ENCODE assay signal across 8 cellular contexts in genomic region chr13:27043013-27043412, GRCh38.
A peak's percentile ranks its signal among the peaks of the same experiment; 100 is the strongest.
DNase-seq lines count a peak whose midpoint lies in the region; ATAC-seq and TF ChIP-seq lines count a peak whose summit lies in the region.

No MANE protein-coding gene starts in this region.

- no peak overlapping the region for H2BK15ac ChIP-seq in mesendoderm (replicated peaks; ENCODE audit: low read depth)

- H4K5ac ChIP-seq in mesendoderm (ENCODE audit: low read length) = no peak overlapping the region

- H3K27me3 ChIP-seq in mammary epithelial cell (ENCODE audit: insufficient read depth, low read length) (no peaks in the 10 kb centered on the region), mesendoderm (ENCODE audit: insufficient read depth, low read length, poor library complexity) (no peaks in the 10 kb centered on the region)

- H3K9me3 ChIP-seq in mammary epithelial cell (replicated peaks; ENCODE audit: insufficient read depth, low read length) = no peaks in the 10 kb centered on the region

- no peak overlapping the region for H2AFZ ChIP-seq in mammary epithelial cell (ENCODE audit: low read depth, low read length)

- H3K4me1 ChIP-seq in mammary epithelial cell (ENCODE audit: insufficient read depth, low read length) = peaks cover 12% of the 10 kb centered on the region
- H3K4me1 ChIP-seq in mesendoderm (ENCODE audit: control insufficient read depth, low read depth, low read length) = peaks cover 2% of the 10 kb centered on the region

- H4K8ac ChIP-seq in mesendoderm (ENCODE audit: low read depth, low read length) = no peak overlapping the region

- no peak for TF ChIP-seq POLR2A in NB4 (IDR thresholded peaks at IDR 0.05; ENCODE audit: extremely low read depth, insufficient read length)

- no peak overlapping the region for H2AK5ac ChIP-seq in mesendoderm (ENCODE audit: low read length)

- no peak overlapping the region for H3K23ac ChIP-seq in mesendoderm (ENCODE audit: low read length)

- H3K9ac ChIP-seq in mammary epithelial cell (ENCODE audit: insufficient read depth, low read length) = no peak overlapping the region
- no peak overlapping the region for H3K9ac ChIP-seq in mesendoderm (ENCODE audit: low read length)

- H3K79me2 ChIP-seq in mammary epithelial cell (ENCODE audit: insufficient read depth, low read length) (no peaks in the 10 kb centered on the region), mesendoderm (ENCODE audit: control insufficient read depth, insufficient read depth, low read length) (no peaks in the 10 kb centered on the region)

- H3K27ac ChIP-seq in mammary epithelial cell (ENCODE audit: insufficient read depth, low read depth, low read length) (peak overlapping the region; percentile 3), mesendoderm (ENCODE audit: low read depth, low read length) (no peak overlapping the region)

- no peak overlapping the region for H3K56ac ChIP-seq in mesendoderm (ENCODE audit: low read length)

- no peak for ATAC-seq in HG02885 (IDR thresholded peaks at IDR 0.05; ENCODE audit: poor library complexity, unreplicated experiment)

- H3K4ac ChIP-seq in mesendoderm (ENCODE audit: low read depth, low read length) = no peak overlapping the region

- intact Hi-C loops in mammary epithelial cell (cut with micrococcal nuclease) = no loop called here

- WGBS in mammary epithelial cell (ENCODE audit: low coverage, missing lambda C conversion rate) = 36% methylated on average over 6 of the region's 6 CpGs
- no CpG with 5 or more reads among the region's 6 CpGs for WGBS in mesendoderm (ENCODE audit: extremely low coverage, insufficient coverage, low lambda C conversion rate)

- no TSS peak for BruUV-seq in mammary epithelial cell (replicated peaks; lab: Mats Ljungman, UMichigan)

- TF ChIP-seq CTCF in NB4 (IDR thresholded peaks at IDR 0.05; ENCODE audit: low read depth, low read length) (no peak), mammary epithelial cell (conservative IDR thresholded peaks at IDR 0.05 in 1 of 2, IDR thresholded peaks at IDR 0.05 in 1 of 2; ENCODE audit: extremely low read depth in 1 of 2, insufficient read depth in 1 of 2, low read depth in 1 of 2, low read length in 2 of 2) (no peak)

- no peak overlapping the region for H3K18ac ChIP-seq in mesendoderm (ENCODE audit: low read length)

- H3K79me1 ChIP-seq in mesendoderm (ENCODE audit: low read length) = no peaks in the 10 kb centered on the region

- DNase-seq in EL (peak; percentile 96), NB4 (ENCODE audit: low read depth) (peak; percentile 87), mammary epithelial cell (peak; percentile 87), mesendoderm (peak; percentile 76), KG1 (lab: John Stamatoyannopoulos, UW) (no peak), T-helper 9 cell (no peak), mesenteric fat pad (ENCODE audit: low spot score) (no peak)

- in situ Hi-C loops in mammary epithelial cell (cut with MboI; ENCODE audit: low sequenced_read_pairs in 2 of 2) = no loop called here

- CTCF ChIA-PET in mammary epithelial cell (lab: Charles Lee; ENCODE audit: low non-redundant PET) = interaction anchor here (0.7 kb wide), 1 partner anchor 127 kb away, joined by 3 read pairs; no protein-coding TSS in a partner anchor

- H4K20me1 ChIP-seq in mammary epithelial cell (ENCODE audit: insufficient read depth, low read length) = no peaks in the 10 kb centered on the region

- dilution Hi-C loops in mammary epithelial cell (cut with HindIII; ENCODE audit: low sequenced_read_pairs) = no loop called here

- H3K4me3 ChIP-seq in NB4 (ENCODE audit: low read depth, low read length) (no peak overlapping the region), mammary epithelial cell (replicated peaks in 1 of 3; ENCODE audit: insufficient read depth in 1 of 3, low read depth in 2 of 3, low read length in 3 of 3) (no peak overlapping the region), mesendoderm (ENCODE audit: low read length) (no peak overlapping the region)

- H3K36me3 ChIP-seq in mammary epithelial cell (ENCODE audit: insufficient read depth, low read length) = no peaks in the 10 kb centered on the region
- no peaks in the 10 kb centered on the region for H3K36me3 ChIP-seq in mesendoderm (ENCODE audit: control insufficient read depth, insufficient read depth, low read length)

- H2BK120ac ChIP-seq in mesendoderm (ENCODE audit: low read depth, low read length) = no peak overlapping the region

- H3K4me2 ChIP-seq in mammary epithelial cell (ENCODE audit: insufficient read depth, low read depth, low read length) (peak overlapping the region; percentile 35), mesendoderm (ENCODE audit: low read length) (no peak overlapping the region)

- H2BK5ac ChIP-seq in mesendoderm (ENCODE audit: low read length) = no peak overlapping the region

Comparison
In these comparisons a context has a peak if more than half of its experiments do, and no peak if none do; other contexts are left out.
1. DNase-seq: peak in EL (single experiment), NB4 (single experiment), mammary epithelial cell (single experiment) and mesendoderm (single experiment); none in KG1 (single experiment), T-helper 9 cell (single experiment) and mesenteric fat pad (single experiment).